In the genomic region with DNA sequence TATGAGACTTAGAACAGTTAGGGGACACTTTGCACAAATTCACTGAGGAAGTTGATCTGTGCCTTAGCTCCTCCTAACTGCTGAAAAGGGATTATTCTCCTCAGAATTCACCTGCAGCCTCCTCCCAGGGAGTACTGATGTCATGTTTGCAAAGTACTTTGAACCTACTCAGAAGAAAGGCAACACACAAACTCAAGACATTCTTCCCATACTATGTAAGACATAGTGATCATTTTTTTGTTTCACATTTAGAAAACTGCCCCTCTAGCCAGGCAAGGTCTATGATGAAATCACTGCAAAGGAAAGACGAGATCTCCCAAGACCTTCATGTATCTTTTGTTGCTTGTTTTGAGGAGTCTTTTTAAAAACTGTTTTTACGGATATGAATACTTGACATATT, we compare ENCODE assay signal across 32 cellular contexts. TPM values are rescaled to one million over a fixed set of nuclear protein-coding genes. Genes with fewer than 3 reads are reported as not detected.
DNase-seq lines count a peak whose midpoint lies in the region; ATAC-seq, FAIRE-seq and TF ChIP-seq lines count a peak whose summit lies in the region.
"Had no signal": no experiment of that assay in that cellular context is flagged by ENCODE, and none has a peak within 500 bp of the region (broad histone marks: within the 10 kb centered on the region; RNA-seq: fewer than 3 reads in every experiment).

No MANE protein-coding gene starts in this region.

- intact Hi-C loops in left lung (cut with DNase I) = no loop called here

- H3K36me3 ChIP-seq in left lung (no peaks in the 10 kb centered on the region), small intestine (ENCODE audit: control insufficient read depth in 2 of 2, insufficient read depth in 2 of 2, low read length in 2 of 2) (no peaks in the 10 kb centered on the region)
- H3K36me3 ChIP-seq: BE2C, heart right ventricle, pancreas, suprapubic skin, uterus, WERI-Rb-1 had no signal

- H3K9me3 Mint-ChIP-seq in HFFc6 = no peaks in the 10 kb centered on the region
- H3K9me3 Mint-ChIP-seq: activated naive CD4-positive, alpha-beta T cell treated with anti-CD3 and anti-CD28 coated beads, Interleukin-2, amount 50 U/mL, for 72 hours; CD8-positive, alpha-beta memory T cell had no signal

- H3K4me3 ChIP-seq in AG10803 (ENCODE audit: low read length) (no peak overlapping the region), choroid plexus epithelial cell (ENCODE audit: low read depth, low read length) (no peak overlapping the region), left lung (no peak overlapping the region), small intestine (ENCODE audit: low read depth in 1 of 2, low read length in 2 of 2) (no peak overlapping the region)
- H3K4me3 ChIP-seq: heart right ventricle, K562, pancreas, suprapubic skin, uterus had no signal

- H3K27ac ChIP-seq in left lung (no peak overlapping the region), small intestine (ENCODE audit: low read depth in 1 of 2, low read length in 1 of 2) (no peak overlapping the region)
- H3K27ac ChIP-seq: pancreas, RWPE1, suprapubic skin, uterus, WERI-Rb-1 had no signal

- H3K4me1 ChIP-seq in left lung (no peaks in the 10 kb centered on the region), small intestine (ENCODE audit: control insufficient read depth in 2 of 2, insufficient read depth in 1 of 2, low read depth in 1 of 2, low read length in 1 of 2) (no peaks in the 10 kb centered on the region)
- H3K4me1 ChIP-seq: BE2C, pancreas, suprapubic skin, uterus had no signal

- no peaks in the 10 kb centered on the region for H3K27me3 ChIP-seq in left lung
- H3K27me3 ChIP-seq in small intestine (ENCODE audit: control insufficient read depth in 2 of 2, insufficient read depth in 2 of 2, low read length in 2 of 2) = no peaks in the 10 kb centered on the region
- H3K27me3 ChIP-seq: BE2C, heart right ventricle, pancreas, suprapubic skin, uterus had no signal

- H3K27me3 Mint-ChIP-seq in HFFc6 (ENCODE audit: insufficient read depth) = no peaks in the 10 kb centered on the region; the same call in 1 of the 2 replicates

- no peaks in the 10 kb centered on the region for H3K36me3 Mint-ChIP-seq in HFFc6 (ENCODE audit: low read depth)
- H3K36me3 Mint-ChIP-seq: activated naive CD4-positive, alpha-beta T cell treated with anti-CD3 and anti-CD28 coated beads, Interleukin-2, amount 50 U/mL, for 72 hours; CD8-positive, alpha-beta memory T cell had no signal

- H3K9me3 ChIP-seq in left lung = no peaks in the 10 kb centered on the region
- H3K9me3 ChIP-seq in small intestine (ENCODE audit: control insufficient read depth, low read depth) = no peaks in the 10 kb centered on the region
- H3K9me3 ChIP-seq: BE2C, heart right ventricle, pancreas, suprapubic skin, uterus had no signal

- H3K27ac Mint-ChIP-seq in HFFc6 = peak overlapping the region; percentile 6; the same call in 1 of the 2 replicates
- H3K27ac Mint-ChIP-seq: activated naive CD4-positive, alpha-beta T cell treated with anti-CD3 and anti-CD28 coated beads, Interleukin-2, amount 50 U/mL, for 72 hours; CD8-positive, alpha-beta memory T cell had no signal

- H3K4me3 Mint-ChIP-seq in HFFc6 = peak overlapping the region; percentile 31
- H3K4me3 Mint-ChIP-seq: CD8-positive, alpha-beta memory T cell had no signal

- TF ChIP-seq CTCF in AG10803 (conservative IDR thresholded peaks at IDR 0.05; ENCODE audit: low read length) (no peak), HFFc6 (IDR thresholded peaks at IDR 0.05) (no peak), choroid plexus epithelial cell (conservative IDR thresholded peaks at IDR 0.05; ENCODE audit: low read depth, low read length) (no peak), left lung (IDR thresholded peaks at IDR 0.05) (no peak)

- peaks cover 14% of the 10 kb centered on the region for H3K4me1 Mint-ChIP-seq in HFFc6 (ENCODE audit: low read depth)
- H3K4me1 Mint-ChIP-seq: CD8-positive, alpha-beta memory T cell had no signal

- DNase-seq in AG10803 (ENCODE audit: low read depth) = peak; percentile 55
- peak; percentile 32 for DNase-seq in HFFc6
- peak; percentile 48 for DNase-seq in choroid plexus epithelial cell (ENCODE audit: low read depth)
- DNase-seq in left lung = no peak
- no peak for DNase-seq in amniotic stem cell (lab: John Stamatoyannopoulos, UW)
- DNase-seq in small intestine = no peak
- DNase-seq in pons (ENCODE audit: low spot score) = no peak
- DNase-seq: activated CD4-positive, alpha-beta T cell treated with anti-CD3 and anti-CD28 coated beads for 4 hours; activated T-cell treated with anti-CD3 and anti-CD28 coated beads for 4 hours; BE2C; caudate nucleus; CD8-positive, alpha-beta memory T cell; foreskin melanocyte; heart right ventricle; left cardiac atrium; mammary epithelial cell; NCI-H1048; NCI-H187; NCI-H2171; NCI-H510A; pancreas; stimulated activated CD4-positive, alpha-beta T cell treated with anti-CD3 and anti-CD28 coated beads, Interleukin-1b, Interleukin-23, amount 100 ng/mL, for 48 hours; stimulated activated naive CD4-positive, alpha-beta T cell treated with Interleukin-2 at 50 U/mL for 16 hours; T1000; uterus; WERI-Rb-1 had no signal

- ATAC-seq in left lung = peak; percentile 40
- no peak for ATAC-seq in HG03039 (IDR thresholded peaks at IDR 0.05; ENCODE audit: unreplicated experiment)
- ATAC-seq: activated naive CD4-positive, alpha-beta T cell treated with anti-CD3 and anti-CD28 coated beads, Interleukin-2, amount 50 U/mL, for 72 hours; heart right ventricle; K562; pancreas had no signal

- FAIRE-seq in small intestine (lab: Jason Lieb, UNC) = no peak
- FAIRE-seq: A204.1, K562, pancreas had no signal

- WGBS in small intestine, 3 donors = 78 to 81% (median 78%) methylated on average over 2 of the region's 2 CpGs

RNA-seq across cellular contexts. Expression of a gene that starts 10.6 kb away (rescaled TPM):
- 1 to 10 TPM; 6.9 to 8.8 (median 8.1) TPM for total RNA-seq in HFFc6 (2021; fragmentation: NEBNext Ultra II Directional; extraction: Animal tissue kit (Norgen Biotek cat#: 25700))
- total RNA-seq in left lung = 10 to 100 TPM; 19.8 to 20.8 TPM
- polyA plus RNA-seq in small intestine = 1 to 10 TPM in 1 of 3 donors, under 1 TPM in 1, not detected in 1; 0.81 to 2.1 TPM

Comparison
In these comparisons a context has a peak if more than half of its experiments do, and no peak if none do; other contexts are left out.
1. DNase-seq: peak in AG10803 (single experiment), HFFc6 (single experiment) and choroid plexus epithelial cell (single experiment); none in left lung (0 of 2), amniotic stem cell (single experiment), small intestine (single experiment) and pons (single experiment).